In the genomic region with DNA sequence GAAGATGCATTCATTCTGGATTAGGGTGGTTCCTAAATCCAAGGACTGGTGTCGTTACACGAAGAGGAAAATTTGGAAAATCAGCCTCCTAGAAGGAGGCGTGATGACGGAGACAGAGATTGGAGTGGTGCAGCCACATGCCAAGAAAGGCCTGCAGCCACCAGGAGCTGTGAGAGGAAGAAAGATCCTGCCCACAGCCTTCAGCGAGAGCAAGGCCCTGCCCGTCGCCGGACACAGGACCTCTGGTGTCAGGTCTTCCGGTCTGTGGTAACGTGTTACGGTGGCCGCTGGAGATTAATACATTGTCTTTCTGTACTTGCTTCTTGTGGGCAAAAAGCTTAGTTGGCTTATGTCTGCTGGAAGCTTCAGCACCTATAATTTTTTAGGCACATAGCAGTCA, we compare ENCODE assay signal across 22 cellular contexts.
"Had no signal": no experiment of that assay in that cellular context is flagged by ENCODE, and none has a peak within 500 bp of the region (broad histone marks: within the 10 kb centered on the region; RNA-seq: fewer than 3 reads in every experiment).

No MANE protein-coding gene starts in this region.

- H3K36me3 Mint-ChIP-seq: activated naive CD4-positive, alpha-beta T cell treated with anti-CD3 and anti-CD28 coated beads, Interleukin-2, amount 10 ng/mL, durations not matched to agents 7 days and 5 days; activated naive CD8-positive, alpha-beta T cell treated with anti-CD3 and anti-CD28 coated beads for 36 hours; IgD-negative memory B cell; T-cell had no signal

- H3K9me3 Mint-ChIP-seq: activated CD4-positive, alpha-beta memory T cell treated with anti-CD3 and anti-CD28 coated beads, Interleukin-2, amount 10 ng/mL, durations not matched to agents 7 days and 5 days had no signal

- H3K27ac Mint-ChIP-seq: activated CD4-positive, alpha-beta memory T cell treated with anti-CD3 and anti-CD28 coated beads, Interleukin-2, amount 10 ng/mL, durations not matched to agents 7 days and 5 days; activated CD4-positive, alpha-beta T cell treated with anti-CD3 and anti-CD28 coated beads for 36 hours; activated naive CD4-positive, alpha-beta T cell treated with anti-CD3 and anti-CD28 coated beads, Interleukin-2, amount 10 ng/mL, durations not matched to agents 7 days and 5 days; activated naive CD8-positive, alpha-beta T cell treated with anti-CD3 and anti-CD28 coated beads for 36 hours; IgD-negative memory B cell; T-cell had no signal

- H3K4me3 ChIP-seq: cardiac muscle cell had no signal

- H3K9ac ChIP-seq: KMS-11 had no signal

- H3K27me3 ChIP-seq: brain microvascular endothelial cell, cardiac muscle cell had no signal

- H3K4me1 Mint-ChIP-seq: activated CD4-positive, alpha-beta memory T cell treated with anti-CD3 and anti-CD28 coated beads, Interleukin-2, amount 10 ng/mL, durations not matched to agents 7 days and 5 days; activated CD4-positive, alpha-beta T cell treated with anti-CD3 and anti-CD28 coated beads for 36 hours; activated naive CD4-positive, alpha-beta T cell treated with anti-CD3 and anti-CD28 coated beads, Interleukin-2, amount 10 ng/mL, durations not matched to agents 7 days and 5 days; activated naive CD8-positive, alpha-beta T cell treated with anti-CD3 and anti-CD28 coated beads for 36 hours; IgD-negative memory B cell; T-cell had no signal

- H3K4me2 ChIP-seq: KMS-11 had no signal

- H3K36me3 ChIP-seq: brain microvascular endothelial cell, cardiac muscle cell had no signal

- H3K4me3 Mint-ChIP-seq: activated CD4-positive, alpha-beta memory T cell treated with anti-CD3 and anti-CD28 coated beads, Interleukin-2, amount 10 ng/mL, durations not matched to agents 7 days and 5 days; activated CD4-positive, alpha-beta T cell treated with anti-CD3 and anti-CD28 coated beads for 36 hours; activated naive CD4-positive, alpha-beta T cell treated with anti-CD3 and anti-CD28 coated beads, Interleukin-2, amount 10 ng/mL, durations not matched to agents 7 days and 5 days; activated naive CD8-positive, alpha-beta T cell treated with anti-CD3 and anti-CD28 coated beads for 36 hours; activated T-cell treated with anti-CD3 and anti-CD28 coated beads, Interleukin-2, amount 50 U/mL, for 4 hours; IgD-negative memory B cell; T-cell had no signal

- H3K27me3 Mint-ChIP-seq: activated CD4-positive, alpha-beta memory T cell treated with anti-CD3 and anti-CD28 coated beads, Interleukin-2, amount 10 ng/mL, durations not matched to agents 7 days and 5 days; activated naive CD4-positive, alpha-beta T cell treated with anti-CD3 and anti-CD28 coated beads, Interleukin-2, amount 10 ng/mL, durations not matched to agents 7 days and 5 days had no signal

- DNase-seq: activated CD4-positive, alpha-beta memory T cell treated with anti-CD3 and anti-CD28 coated beads, Interleukin-2, amount 10 ng/mL, durations not matched to agents 7 days and 5 days; activated CD4-positive, alpha-beta T cell treated with anti-CD3 and anti-CD28 coated beads for 36 hours; activated CD4-positive, alpha-beta T cell treated with anti-CD3 and anti-CD28 coated beads, Interleukin-2, amount 50 U/mL, for 1 hour; activated gamma-delta T cell treated with Interleukin-2 at 50 U/mL for 16 hours; activated naive CD4-positive, alpha-beta T cell treated with anti-CD3 and anti-CD28 coated beads, Interleukin-2, amount 10 ng/mL, durations not matched to agents 7 days and 5 days; activated naive CD8-positive, alpha-beta T cell treated with anti-CD3 and anti-CD28 coated beads for 36 hours; activated T-cell treated with anti-CD3 and anti-CD28 coated beads, Interleukin-2, amount 50 U/mL, for 4 hours; brain microvascular endothelial cell; NCI-H1092; NCI-H1417; NCI-H2029; NCI-H2107; NCI-H2171 treated with DMSO at 0.1 percent for 48 hours; NCI-H226; NCI-H526; NCI-H774; SIG-M5 had no signal

- H3K27ac ChIP-seq: brain microvascular endothelial cell, cardiac muscle cell, KMS-11, VCaP had no signal
